ENCODE assay signal across 10 cellular contexts in the genomic region with DNA sequence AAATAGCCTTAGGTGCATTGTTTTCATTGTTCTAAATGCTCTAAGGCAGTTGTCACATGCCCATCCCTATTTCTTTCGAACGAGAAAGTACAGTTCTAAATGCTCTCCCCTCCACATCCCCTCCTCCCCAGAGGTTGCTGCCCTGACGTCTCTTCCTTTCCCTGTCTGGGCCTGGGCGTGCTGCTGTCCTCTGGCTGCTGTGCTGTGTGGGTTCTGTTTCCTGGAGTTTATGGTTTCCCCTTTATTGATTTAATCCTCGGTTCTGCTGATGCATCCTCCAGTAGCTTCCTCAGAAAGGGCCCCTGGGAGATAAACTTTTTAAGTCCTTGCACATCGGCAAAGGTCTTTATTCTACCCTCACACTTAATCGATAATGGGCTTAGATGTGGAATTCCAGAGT.
DNase-seq lines count a peak whose midpoint lies in the region; TF ChIP-seq lines count a peak whose summit lies in the region.
"Had no signal": no experiment of that assay in that cellular context is flagged by ENCODE, and none has a peak within 500 bp of the region (broad histone marks: within the 10 kb centered on the region; RNA-seq: fewer than 3 reads in every experiment).

No MANE protein-coding gene starts in this region.

- H3K9me3 ChIP-seq in WERI-Rb-1 (ENCODE audit: severe bottlenecking) (no peaks in the 10 kb centered on the region), iPS-18a (ENCODE audit: control insufficient read depth, low read depth, low read length) (no peaks in the 10 kb centered on the region)

- no peak overlapping the region for H3K4me3 ChIP-seq in WERI-Rb-1 (ENCODE audit: low read depth, low read length)
- H3K4me3 ChIP-seq in iPS-18a (ENCODE audit: low read length), result no peak overlapping the region

- H3K4me1 ChIP-seq in iPS-18a (ENCODE audit: control insufficient read depth, low read depth, low read length), result peaks cover 27% of the 10 kb centered on the region

- H3K36me3 ChIP-seq in WERI-Rb-1 (peaks cover 8% of the 10 kb centered on the region; the same call in 1 of the 2 replicates), iPS-18a (ENCODE audit: control insufficient read depth, low read depth, low read length) (no peaks in the 10 kb centered on the region)

- in situ Hi-C loops in GM13976 (cut with MboI; ENCODE audit: low sequenced_read_pairs, unreplicated experiment), result no loop called here

- H3K27me3 ChIP-seq in WERI-Rb-1 (ENCODE audit: insufficient read depth, low read depth, severe bottlenecking), result no peaks in the 10 kb centered on the region
- H3K27me3 ChIP-seq in iPS-18a (ENCODE audit: control insufficient read depth, insufficient read depth, low read length), result no peaks in the 10 kb centered on the region

- peak overlapping the region; percentile 5 for H3K9ac ChIP-seq in iPS-18a (ENCODE audit: low read length)

- POLR2A ChIA-PET in HEK293T (lab: Yijun Ruan, JAX), result no interaction called here

- H3K27ac ChIP-seq in WERI-Rb-1, result peak overlapping the region; percentile 32
- H3K27ac ChIP-seq in iPS-18a (ENCODE audit: low read length), result no peak overlapping the region
- peak overlapping the region; percentile 99 for H3K27ac ChIP-seq in substantia nigra (ENCODE audit: low read depth, low read length, poor library complexity, severe bottlenecking)

- DNase-seq in NCI-H510A treated with DMSO at 0.1 percent for 48 hours (lab: John Stamatoyannopoulos, UW) (peak; percentile 67), NCI-H510A (lab: John Stamatoyannopoulos, UW) (no peak), WERI-Rb-1 (no peak), substantia nigra (lab: John Stamatoyannopoulos, UW) (peak in 16 of 49 donors; percentile 30 to 71 (median 42)), GM13976 (ENCODE audit: low spot score) (no peak), RKO (ENCODE audit: low spot score) (no peak), HEK293T (ENCODE audit: extremely low spot score) (no peak)
- DNase-seq: activated CD4-positive, alpha-beta T cell treated with anti-CD3 and anti-CD28 coated beads, Interleukin-2, amount 10 ng/mL, durations not matched to agents 7 days and 5 days; Karpas-422 had no signal

- CTCF ChIA-PET in HEK293T (lab: Yijun Ruan, JAX), result interaction anchor here (0.9 kb wide), 1 partner anchor 23 kb away, joined by 4 read pairs; no protein-coding TSS in a partner anchor

- TF ChIP-seq CTCF in WERI-Rb-1 (IDR thresholded peaks at IDR 0.05; ENCODE audit: low read depth, low read length) (no peak), GM13976 (IDR thresholded peaks at IDR 0.05; ENCODE audit: borderline replicate concordance, control extremely low read depth, extremely low read depth, insufficient read depth, missing control alignments) (no peak)

TF ChIP-seq in HEK293T, 16 proteins besides CTCF, POLR2A, EP300 and RAD21:
- no peak for TF ChIP-seq BHLHE40 (IDR thresholded peaks at IDR 0.05; ENCODE audit: borderline replicate concordance)
- TF ChIP-seq CTBP1 (IDR thresholded peaks at IDR 0.05; ENCODE audit: borderline replicate concordance), result no peak
- no peak for TF ChIP-seq TARDBP (IDR thresholded peaks at IDR 0.05)
- no peak for TF ChIP-seq SP1 (IDR thresholded peaks at IDR 0.05)
- TF ChIP-seq, protein P1, sequence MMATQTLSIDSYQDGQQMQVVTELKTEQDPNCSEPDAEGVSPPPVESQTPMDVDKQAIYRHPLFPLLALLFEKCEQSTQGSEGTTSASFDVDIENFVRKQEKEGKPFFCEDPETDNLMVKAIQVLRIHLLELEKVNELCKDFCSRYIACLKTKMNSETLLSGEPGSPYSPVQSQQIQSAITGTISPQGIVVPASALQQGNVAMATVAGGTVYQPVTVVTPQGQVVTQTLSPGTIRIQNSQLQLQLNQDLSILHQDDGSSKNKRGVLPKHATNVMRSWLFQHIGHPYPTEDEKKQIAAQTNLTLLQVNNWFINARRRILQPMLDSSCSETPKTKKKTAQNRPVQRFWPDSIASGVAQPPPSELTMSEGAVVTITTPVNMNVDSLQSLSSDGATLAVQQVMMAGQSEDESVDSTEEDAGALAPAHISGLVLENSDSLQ (IDR thresholded peaks at IDR 0.05), result no peak
- TF ChIP-seq LEF1 (IDR thresholded peaks at IDR 0.05; ENCODE audit: borderline replicate concordance), result no peak
- no peak for TF ChIP-seq FOXK2 (IDR thresholded peaks at IDR 0.05)
- no peak for TF ChIP-seq ZNF384 (IDR thresholded peaks at IDR 0.05)
- no peak for TF ChIP-seq HDGF (IDR thresholded peaks at IDR 0.05; ENCODE audit: borderline replicate concordance)
- TF ChIP-seq ARNT (IDR thresholded peaks at IDR 0.05), result no peak
- no peak for TF ChIP-seq FOXM1 (IDR thresholded peaks at IDR 0.05; ENCODE audit: borderline replicate concordance)
- no peak for TF ChIP-seq NFRKB (IDR thresholded peaks at IDR 0.05)
- TF ChIP-seq L3MBTL2 (conservative IDR thresholded peaks at IDR 0.05), result no peak
- TF ChIP-seq FOXA1 (IDR thresholded peaks at IDR 0.05), result no peak
- TF ChIP-seq SUZ12 (IDR thresholded peaks at IDR 0.05), result no peak
- no peak for TF ChIP-seq ELF4 (IDR thresholded peaks at IDR 0.05)
